ENCODE assay signal across 1 cellular context in genomic region chr15:63010920-63011693, GRCh38.
TF ChIP-seq lines count a peak whose summit lies in the region.

No MANE protein-coding gene starts in this region.

TF ChIP-seq in HepG2, 621 proteins besides CTCF, POLR2A, EP300 and RAD21 (continued from another document and continues in another):
- TF ChIP-seq ZHX2 (IDR thresholded peaks at IDR 0.05; ENCODE audit: low read depth): no peak
- no peak for TF ChIP-seq ZHX2 (CRISPR knock-in tag; IDR thresholded peaks at IDR 0.05; ENCODE audit: borderline replicate concordance)
- TF ChIP-seq ZNF891 (CRISPR knock-in tag; IDR thresholded peaks at IDR 0.05): no peak
- TF ChIP-seq RERE (CRISPR knock-in tag; IDR thresholded peaks at IDR 0.05; ENCODE audit: low read depth): no peak
- no peak for TF ChIP-seq PLSCR1 (CRISPR knock-in tag; IDR thresholded peaks at IDR 0.05; ENCODE audit: borderline replicate concordance)
- TF ChIP-seq ZMYM2 (CRISPR knock-in tag; IDR thresholded peaks at IDR 0.05): peak; percentile 94
- no peak for TF ChIP-seq SOX6 (IDR thresholded peaks at IDR 0.05)
- peak; percentile 86 for TF ChIP-seq SOX6 (CRISPR knock-in tag; IDR thresholded peaks at IDR 0.05)
- TF ChIP-seq ZNF230 (CRISPR knock-in tag; IDR thresholded peaks at IDR 0.05): 0 out of 2 replicates have a peak, but pooled peaks have one; percentile 69
- 0 out of 2 replicates have a peak, but pooled peaks have one; percentile 61 for TF ChIP-seq KDM3A (CRISPR knock-in tag; IDR thresholded peaks at IDR 0.05; ENCODE audit: low read depth)
- 0 out of 2 replicates have a peak, but pooled peaks have one; percentile 72 for TF ChIP-seq SMAD3 (CRISPR knock-in tag; IDR thresholded peaks at IDR 0.05)
- peak; percentile 20; the same call in 1 of the 2 replicates for TF ChIP-seq ZNF609 (CRISPR knock-in tag; IDR thresholded peaks at IDR 0.05; ENCODE audit: borderline replicate concordance)
- TF ChIP-seq ZFP62 (CRISPR knock-in tag; IDR thresholded peaks at IDR 0.05): no peak
- TF ChIP-seq MIER3 (CRISPR knock-in tag; IDR thresholded peaks at IDR 0.05; ENCODE audit: borderline replicate concordance): peak; percentile 34; the same call in 1 of the 2 replicates
- TF ChIP-seq GTF3A (CRISPR knock-in tag; conservative IDR thresholded peaks at IDR 0.05): no peak
- no peak for TF ChIP-seq MTA3 (CRISPR knock-in tag; IDR thresholded peaks at IDR 0.05)
- no peak for TF ChIP-seq SETDB1 (CRISPR knock-in tag; IDR thresholded peaks at IDR 0.05; ENCODE audit: borderline replicate concordance)
- no peak for TF ChIP-seq SRSF4 (IDR thresholded peaks at IDR 0.05; ENCODE audit: low read depth, low read length, poor library complexity, severe bottlenecking)
- no peak for TF ChIP-seq TCF12 (IDR thresholded peaks at IDR 0.05)
- 0 out of 2 replicates have a peak, but pooled peaks have one; percentile 15 for TF ChIP-seq TCF12 (CRISPR knock-in tag; IDR thresholded peaks at IDR 0.05)
- TF ChIP-seq ZNF501 (CRISPR knock-in tag; IDR thresholded peaks at IDR 0.05): no peak
- peak; percentile 42 for TF ChIP-seq MAX (IDR thresholded peaks at IDR 0.05)
- no peak for TF ChIP-seq AKNA (CRISPR knock-in tag; IDR thresholded peaks at IDR 0.05; ENCODE audit: borderline replicate concordance)
- no peak for TF ChIP-seq ZNF432 (CRISPR knock-in tag; IDR thresholded peaks at IDR 0.05; ENCODE audit: borderline replicate concordance)
- no peak for TF ChIP-seq RBAK (CRISPR knock-in tag; IDR thresholded peaks at IDR 0.05)
- TF ChIP-seq ZSCAN22 (CRISPR knock-in tag; IDR thresholded peaks at IDR 0.05): no peak
- peak; percentile 53; the same call in 1 of the 2 replicates for TF ChIP-seq ZBTB20 (CRISPR knock-in tag; IDR thresholded peaks at IDR 0.05; ENCODE audit: borderline replicate concordance, low read depth)
- peak; percentile 76 for TF ChIP-seq ZEB1 (IDR thresholded peaks at IDR 0.05; ENCODE audit: insufficient replicate concordance, low read depth)
- peak; percentile 64; the same call in 1 of the 2 replicates for TF ChIP-seq SIX1 (CRISPR knock-in tag; IDR thresholded peaks at IDR 0.05; ENCODE audit: borderline replicate concordance)
- no peak for TF ChIP-seq TGIF2 (CRISPR knock-in tag; IDR thresholded peaks at IDR 0.05)
- TF ChIP-seq GATA4 (IDR thresholded peaks at IDR 0.05; ENCODE audit: borderline replicate concordance, low read depth): no peak; the same call in 1 of the 2 replicates
- TF ChIP-seq ZGPAT (CRISPR knock-in tag; IDR thresholded peaks at IDR 0.05): peak; percentile 68; the same call in 1 of the 2 replicates
- TF ChIP-seq ZMAT5 (CRISPR knock-in tag; IDR thresholded peaks at IDR 0.05; ENCODE audit: borderline replicate concordance, low read depth): no peak
